Comparison of ENCODE assay signal across 8 cellular contexts in genomic region chr19:55454787-55455243, GRCh38. TPM values are rescaled to one million over a fixed set of nuclear protein-coding genes. Genes with fewer than 3 reads are reported as not detected.
DNase-seq lines count a peak whose midpoint lies in the region; ATAC-seq, FAIRE-seq and TF ChIP-seq lines count a peak whose summit lies in the region.

No MANE protein-coding gene starts in this region.

- H3K27ac Mint-ChIP-seq in activated naive CD4-positive, alpha-beta T cell treated with anti-CD3 and anti-CD28 coated beads, Interleukin-2, amount 10 ng/mL, durations not matched to agents 7 days and 5 days: no peak overlapping the region

- no peak overlapping the region for H3K27ac ChIP-seq in A549
- H3K27ac ChIP-seq in OCI-LY7 (ENCODE audit: low read depth, low read length, poor library complexity, severe bottlenecking): no peak overlapping the region
- H3K27ac ChIP-seq in hepatocyte: no peak overlapping the region

- peak; percentile 78 for TF ChIP-seq CTCF in A549 (IDR thresholded peaks at IDR 0.05)
- TF ChIP-seq CTCF in GM12873 (IDR thresholded peaks at IDR 0.05; ENCODE audit: insufficient read depth, low read depth, low read length, missing control alignments): peak; percentile 77
- peak; percentile 80 for TF ChIP-seq CTCF in OCI-LY7 (conservative IDR thresholded peaks at IDR 0.05; ENCODE audit: low read length)
- peak; percentile 49 for TF ChIP-seq CTCF in hepatocyte (IDR thresholded peaks at IDR 0.05; ENCODE audit: poor library complexity)

- peaks cover 27% of the 10 kb centered on the region for H3K4me1 ChIP-seq in A549
- H3K4me1 ChIP-seq in OCI-LY7 (ENCODE audit: insufficient read depth, low read length, poor library complexity, severe bottlenecking): peaks cover 3% of the 10 kb centered on the region
- peaks cover 14% of the 10 kb centered on the region for H3K4me1 ChIP-seq in hepatocyte (ENCODE audit: insufficient read depth)

- BruUV-seq in OCI-LY7 (replicated peaks; lab: Mats Ljungman, UMichigan): no TSS peak

- no peaks in the 10 kb centered on the region for H3K9me2 ChIP-seq in OCI-LY7 (ENCODE audit: insufficient read depth, low read length)
- no peaks in the 10 kb centered on the region for H3K9me2 ChIP-seq in hepatocyte (replicated peaks; ENCODE audit: insufficient read depth)

- no peak for TF ChIP-seq POLR2A in A549 (IDR thresholded peaks at IDR 0.05; ENCODE audit: low read length)

- H3K4me3 ChIP-seq in A549: no peak overlapping the region
- no peak overlapping the region for H3K4me3 ChIP-seq in OCI-LY7 (ENCODE audit: low read depth, low read length, poor library complexity, severe bottlenecking)
- H3K4me3 ChIP-seq in hepatocyte: no peak overlapping the region

- H3K27me3 ChIP-seq in hepatocyte: peaks cover 22% of the 10 kb centered on the region

- intact Hi-C loops in OCI-LY7 (cut with micrococcal nuclease; ENCODE audit: unreplicated experiment): no loop called here

- H2AFZ ChIP-seq in OCI-LY7 (ENCODE audit: low read length): no peak overlapping the region
- H2AFZ ChIP-seq in hepatocyte: no peak overlapping the region

- no peak for FAIRE-seq in A549 (lab: Jason Lieb, UNC)

- no peak overlapping the region for H3K4me2 ChIP-seq in A549
- no peak overlapping the region for H3K4me2 ChIP-seq in OCI-LY7 (ENCODE audit: low read length)
- H3K4me2 ChIP-seq in hepatocyte: no peak overlapping the region

- peaks cover 6% of the 10 kb centered on the region for H3K4me1 Mint-ChIP-seq in activated naive CD4-positive, alpha-beta T cell treated with anti-CD3 and anti-CD28 coated beads, Interleukin-2, amount 10 ng/mL, durations not matched to agents 7 days and 5 days

- H3K4me3 Mint-ChIP-seq in activated naive CD4-positive, alpha-beta T cell treated with anti-CD3 and anti-CD28 coated beads, Interleukin-2, amount 10 ng/mL, durations not matched to agents 7 days and 5 days: no peak overlapping the region

- H3K9me3 ChIP-seq in A549: no peaks in the 10 kb centered on the region
- H3K9me3 ChIP-seq in OCI-LY7 (ENCODE audit: low read length): no peaks in the 10 kb centered on the region
- no peaks in the 10 kb centered on the region for H3K9me3 ChIP-seq in hepatocyte (ENCODE audit: low read depth)

- peak; percentile 60 to 77 for TF ChIP-seq RAD21 in A549 (conservative IDR thresholded peaks at IDR 0.05 in 1 of 2, IDR thresholded peaks at IDR 0.05 in 1 of 2)

- POLR2A ChIA-PET in A549 (lab: Yijun Ruan, JAX) (no interaction called here), OCI-LY7 (lab: Charles Lee) (no interaction called here)

- CTCF ChIA-PET in A549 (lab: Yijun Ruan, JAX): interaction anchor here (0.7 to 4.3 kb wide), 11 partner anchors 13 to 319 kb away, joined by 3 to 39 read pairs (median 7); no protein-coding TSS in a partner anchor
- CTCF ChIA-PET in OCI-LY7 (lab: Charles Lee; ENCODE audit: unreplicated experiment): no interaction called here
- CTCF ChIA-PET in activated naive CD4-positive, alpha-beta T cell treated with anti-CD3 and anti-CD28 coated beads, Interleukin-2, amount 10 ng/mL, durations not matched to agents 7 days and 5 days (lab: Charles Lee): interaction anchor here (1.1 to 2.3 kb wide), 3 partner anchors 18 to 314 kb away, joined by 4 to 8 read pairs (median 8); no protein-coding TSS in a partner anchor

- peak; percentile 78 to 92 for DNase-seq in A549 (ENCODE audit: low read depth in 1 of 2, low spot score in 1 of 2)
- DNase-seq in OCI-LY7 (ENCODE audit: low spot score): peak; percentile 58
- DNase-seq in activated naive CD4-positive, alpha-beta T cell treated with anti-CD3 and anti-CD28 coated beads, Interleukin-2, amount 10 ng/mL, durations not matched to agents 7 days and 5 days: peak; percentile 71
- no peak for DNase-seq in hepatocyte (ENCODE audit: low spot score)
- DNase-seq in stimulated activated CD8-positive, alpha-beta memory T cell treated with anti-CD3 and anti-CD28 coated beads, Interleukin-2, amount 100 ng/mL, for 48 hours (ENCODE audit: low read depth in 2 of 2): peak; percentile 28 to 43
- DNase-seq in cerebellar nuclear complex (lab: John Stamatoyannopoulos, UW): no peak

- no peaks in the 10 kb centered on the region for H4K20me1 ChIP-seq in OCI-LY7 (ENCODE audit: insufficient read depth, low read length)
- peaks cover 7% of the 10 kb centered on the region for H4K20me1 ChIP-seq in hepatocyte (ENCODE audit: insufficient read depth, poor library complexity, severe bottlenecking)

- no peaks in the 10 kb centered on the region for H3K79me2 ChIP-seq in OCI-LY7 (ENCODE audit: insufficient read depth, low read depth, low read length)
- peaks cover 11% of the 10 kb centered on the region for H3K79me2 ChIP-seq in hepatocyte

- peaks cover 3% of the 10 kb centered on the region for H3K36me3 Mint-ChIP-seq in activated naive CD4-positive, alpha-beta T cell treated with anti-CD3 and anti-CD28 coated beads, Interleukin-2, amount 10 ng/mL, durations not matched to agents 7 days and 5 days

- ATAC-seq in A549 (peak; percentile 70 to 82), GM18870 (IDR thresholded peaks at IDR 0.05; ENCODE audit: unreplicated experiment) (no peak)

- H3K9me3 Mint-ChIP-seq in activated naive CD4-positive, alpha-beta T cell treated with anti-CD3 and anti-CD28 coated beads, Interleukin-2, amount 10 ng/mL, durations not matched to agents 7 days and 5 days: no peaks in the 10 kb centered on the region

- H3K36me3 ChIP-seq in OCI-LY7 (ENCODE audit: insufficient read depth, low read length) (peaks cover 15% of the 10 kb centered on the region), hepatocyte (replicated peaks; ENCODE audit: insufficient read depth, low read depth) (no peaks in the 10 kb centered on the region)

- 5% methylated on average over 7 of the region's 14 CpGs for WGBS in A549 (ENCODE audit: missing lambda C conversion rate)
- 63% methylated on average over 7 of the region's 14 CpGs for WGBS in hepatocyte (ENCODE audit: low lambda C conversion rate, missing lambda C conversion rate)

- no peak for TF ChIP-seq EP300 in A549 (IDR thresholded peaks at IDR 0.05)

- peaks cover 45% of the 10 kb centered on the region for H3K27me3 Mint-ChIP-seq in activated naive CD4-positive, alpha-beta T cell treated with anti-CD3 and anti-CD28 coated beads, Interleukin-2, amount 10 ng/mL, durations not matched to agents 7 days and 5 days

TF ChIP-seq in A549, 52 proteins besides CTCF, POLR2A, EP300 and RAD21:
- TF ChIP-seq SMC3 (IDR thresholded peaks at IDR 0.05): peak; percentile 64
- no peak for TF ChIP-seq CEBPB (IDR thresholded peaks at IDR 0.05)

RNA-seq across cellular contexts. Expression of gene ISOC2, which starts 6.6 kb away (rescaled TPM):
- polyA plus RNA-seq in A549 (2011; rRNA removed): 45.3 and 51.5 TPM in 2 replicates
- polyA plus RNA-seq in A549 (2012; cell fraction: cytosol; rRNA removed): 79.6 and 132 TPM in 2 replicates
- polyA plus RNA-seq in A549 (2012; cell fraction: nucleus; rRNA removed): 77.2 and 99.3 TPM in 2 replicates
- polyA plus RNA-seq in A549 (2017; fragmentation: RNase III; extraction: RNeasy Plus Mini Kit Qiagen cat#74134 plus additional on column Dnase treatment): 52.7 to 57.8 TPM (median 54.1 TPM) in 3 replicates
- polyA minus RNA-seq in A549 (2011; rRNA and poly(A)+ RNA removed): 16.2 and 19.7 TPM in 2 replicates
- 89.5 and 115 TPM in 2 replicates for total RNA-seq in OCI-LY7 (2014; rRNA removed; shearing (Covaris generic))
- 37.0 and 37.7 TPM in 2 replicates for total RNA-seq in OCI-LY7 (2022)
- 79.3 and 90.4 TPM in 2 replicates for total RNA-seq in hepatocyte
- polyA plus RNA-seq in hepatocyte: 64.2 and 72.2 TPM in 2 replicates

RNA-seq across cellular contexts. Expression of gene C19orf85, which starts 9.7 kb away (rescaled TPM):
- polyA plus RNA-seq in A549 (2011; rRNA removed): not detected in 2 replicates
- polyA plus RNA-seq in A549 (2012; cell fraction: cytosol; rRNA removed): not detected in 2 replicates
- polyA plus RNA-seq in A549 (2012; cell fraction: nucleus; rRNA removed): not detected in 2 replicates
- not detected in 3 replicates for polyA plus RNA-seq in A549 (2017; fragmentation: RNase III; extraction: RNeasy Plus Mini Kit Qiagen cat#74134 plus additional on column Dnase treatment)
- not detected in 2 replicates for polyA minus RNA-seq in A549 (2011; rRNA and poly(A)+ RNA removed)
- not detected in 2 replicates for total RNA-seq in OCI-LY7 (2014; rRNA removed; shearing (Covaris generic))
- not detected in 2 replicates for total RNA-seq in OCI-LY7 (2022)
- not detected in 2 replicates for total RNA-seq in hepatocyte
- not detected in 2 replicates for polyA plus RNA-seq in hepatocyte

RNA-seq across cellular contexts. Expression of gene SHISA7, which starts 11.7 kb away (rescaled TPM):
- polyA plus RNA-seq in A549 (2011; rRNA removed): 0.03 TPM in 1 of 2 replicates, not detected in the other
- not detected in 2 replicates for polyA plus RNA-seq in A549 (2012; cell fraction: cytosol; rRNA removed)
- 0.01 TPM in 1 of 2 replicates, not detected in the other for polyA plus RNA-seq in A549 (2012; cell fraction: nucleus; rRNA removed)
- 0.01 TPM in 1 of 3 replicates, not detected in the others for polyA plus RNA-seq in A549 (2017; fragmentation: RNase III; extraction: RNeasy Plus Mini Kit Qiagen cat#74134 plus additional on column Dnase treatment)
- 0.15 TPM in 1 of 2 replicates, not detected in the other for polyA minus RNA-seq in A549 (2011; rRNA and poly(A)+ RNA removed)
- total RNA-seq in OCI-LY7 (2014; rRNA removed; shearing (Covaris generic)): not detected in 2 replicates
- total RNA-seq in OCI-LY7 (2022): not detected in 2 replicates
- not detected in 2 replicates for total RNA-seq in hepatocyte
- not detected in 2 replicates for polyA plus RNA-seq in hepatocyte

RNA-seq across cellular contexts. Expression of gene ZNF628, which starts 21.6 kb away (rescaled TPM):
- polyA plus RNA-seq in A549 (2011; rRNA removed) (0.32 and 0.48 TPM in 2 replicates), A549 (2017; fragmentation: RNase III; extraction: RNeasy Plus Mini Kit Qiagen cat#74134 plus additional on column Dnase treatment) (4.7 to 5.9 TPM (median 5.7 TPM) in 3 replicates), hepatocyte (1.0 and 1.2 TPM in 2 replicates)
- 2.5 and 4.8 TPM in 2 replicates for polyA plus RNA-seq in A549 (2012; cell fraction: cytosol; rRNA removed)
- 7.0 and 12.6 TPM in 2 replicates for polyA plus RNA-seq in A549 (2012; cell fraction: nucleus; rRNA removed)
- 0.70 and 1.0 TPM in 2 replicates for polyA minus RNA-seq in A549 (2011; rRNA and poly(A)+ RNA removed)
- 1.8 and 5.2 TPM in 2 replicates for total RNA-seq in OCI-LY7 (2014; rRNA removed; shearing (Covaris generic))
- total RNA-seq in OCI-LY7 (2022) (8.6 and 10.6 TPM in 2 replicates), hepatocyte (2.2 and 4.7 TPM in 2 replicates)

RNA-seq across cellular contexts. Expression of gene NAT14, which starts 30.2 kb away (rescaled TPM):
- polyA plus RNA-seq in A549 (2011; rRNA removed) (16.8 and 21.0 TPM in 2 replicates), A549 (2017; fragmentation: RNase III; extraction: RNeasy Plus Mini Kit Qiagen cat#74134 plus additional on column Dnase treatment) (46.5 to 57.4 TPM (median 50.3 TPM) in 3 replicates), hepatocyte (40.3 and 43.6 TPM in 2 replicates)
- polyA plus RNA-seq in A549 (2012; cell fraction: cytosol; rRNA removed): 48.1 and 50.6 TPM in 2 replicates
- polyA plus RNA-seq in A549 (2012; cell fraction: nucleus; rRNA removed): 98.9 and 106 TPM in 2 replicates
- 7.6 and 10.2 TPM in 2 replicates for polyA minus RNA-seq in A549 (2011; rRNA and poly(A)+ RNA removed)
- 29.1 and 33.2 TPM in 2 replicates for total RNA-seq in OCI-LY7 (2014; rRNA removed; shearing (Covaris generic))
- total RNA-seq in OCI-LY7 (2022) (24.2 and 28.3 TPM in 2 replicates), hepatocyte (14.0 and 22.3 TPM in 2 replicates)

Comparison
In these comparisons a context has a peak if more than half of its experiments do, and no peak if none do; other contexts are left out.
1. DNase-seq: peak in A549 (2 of 2), OCI-LY7 (single experiment), activated naive CD4-positive, alpha-beta T cell treated with anti-CD3 and anti-CD28 coated beads, Interleukin-2, amount 10 ng/mL, durations not matched to agents 7 days and 5 days (single experiment) and stimulated activated CD8-positive, alpha-beta memory T cell treated with anti-CD3 and anti-CD28 coated beads, Interleukin-2, amount 100 ng/mL, for 48 hours (2 of 2); none in hepatocyte (single experiment) and cerebellar nuclear complex (0 of 2).
2. Peak in every context shown above with its lines, with median percentiles within 50 percentile points of each other: CTCF ChIP-seq.